ENCODE assay signal across 1 cellular context in the genomic region with DNA sequence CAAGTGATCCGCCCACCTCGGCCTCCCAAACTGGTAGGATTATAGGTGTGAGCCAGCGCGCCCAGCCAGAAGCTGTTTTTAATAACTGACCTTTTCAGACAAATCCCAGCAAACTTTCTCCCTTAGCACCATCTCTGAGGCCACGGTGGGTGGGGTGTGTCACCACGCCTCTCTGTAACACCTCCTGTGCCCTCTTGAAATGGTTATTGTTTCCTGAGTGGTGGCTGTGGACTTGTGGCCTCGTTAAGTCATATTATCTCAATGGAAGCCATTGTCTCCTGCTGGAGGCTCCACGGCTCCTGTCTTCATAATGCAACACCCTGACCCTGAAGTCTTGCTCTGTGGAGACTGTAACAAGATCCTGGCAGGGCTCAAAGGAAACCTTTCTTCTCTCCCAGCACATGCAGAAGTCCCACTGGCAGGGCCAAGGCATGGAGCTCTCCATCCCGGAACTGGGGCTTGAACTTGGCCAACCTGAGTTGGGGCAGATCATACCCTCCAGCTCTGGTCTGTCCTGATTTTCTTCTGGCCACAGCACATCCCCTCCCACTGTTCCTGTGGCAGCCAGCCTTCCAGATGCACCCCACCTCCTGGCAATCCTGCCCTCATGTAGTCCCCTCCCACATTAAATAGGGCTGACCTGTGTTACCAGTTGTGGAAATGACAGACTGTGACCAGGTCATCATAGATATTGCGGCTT.
TF ChIP-seq lines count a peak whose summit lies in the region.

No MANE protein-coding gene starts in this region.

TF ChIP-seq in HepG2, 621 proteins besides CTCF, POLR2A, EP300 and RAD21 (continued from another document and continues in another):
- TF ChIP-seq, protein P1, sequence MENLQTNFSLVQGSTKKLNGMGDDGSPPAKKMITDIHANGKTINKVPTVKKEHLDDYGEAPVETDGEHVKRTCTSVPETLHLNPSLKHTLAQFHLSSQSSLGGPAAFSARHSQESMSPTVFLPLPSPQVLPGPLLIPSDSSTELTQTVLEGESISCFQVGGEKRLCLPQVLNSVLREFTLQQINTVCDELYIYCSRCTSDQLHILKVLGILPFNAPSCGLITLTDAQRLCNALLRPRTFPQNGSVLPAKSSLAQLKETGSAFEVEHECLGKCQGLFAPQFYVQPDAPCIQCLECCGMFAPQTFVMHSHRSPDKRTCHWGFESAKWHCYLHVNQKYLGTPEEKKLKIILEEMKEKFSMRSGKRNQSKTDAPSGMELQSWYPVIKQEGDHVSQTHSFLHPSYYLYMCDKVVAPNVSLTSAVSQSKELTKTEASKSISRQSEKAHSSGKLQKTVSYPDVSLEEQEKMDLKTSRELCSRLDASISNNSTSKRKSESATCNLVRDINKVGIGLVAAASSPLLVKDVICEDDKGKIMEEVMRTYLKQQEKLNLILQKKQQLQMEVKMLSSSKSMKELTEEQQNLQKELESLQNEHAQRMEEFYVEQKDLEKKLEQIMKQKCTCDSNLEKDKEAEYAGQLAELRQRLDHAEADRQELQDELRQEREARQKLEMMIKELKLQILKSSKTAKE (CRISPR knock-in tag; IDR thresholded peaks at IDR 0.05; ENCODE audit: borderline replicate concordance), result peak; percentile 55; the same call in 1 of the 2 replicates
- TF ChIP-seq, protein P2, sequence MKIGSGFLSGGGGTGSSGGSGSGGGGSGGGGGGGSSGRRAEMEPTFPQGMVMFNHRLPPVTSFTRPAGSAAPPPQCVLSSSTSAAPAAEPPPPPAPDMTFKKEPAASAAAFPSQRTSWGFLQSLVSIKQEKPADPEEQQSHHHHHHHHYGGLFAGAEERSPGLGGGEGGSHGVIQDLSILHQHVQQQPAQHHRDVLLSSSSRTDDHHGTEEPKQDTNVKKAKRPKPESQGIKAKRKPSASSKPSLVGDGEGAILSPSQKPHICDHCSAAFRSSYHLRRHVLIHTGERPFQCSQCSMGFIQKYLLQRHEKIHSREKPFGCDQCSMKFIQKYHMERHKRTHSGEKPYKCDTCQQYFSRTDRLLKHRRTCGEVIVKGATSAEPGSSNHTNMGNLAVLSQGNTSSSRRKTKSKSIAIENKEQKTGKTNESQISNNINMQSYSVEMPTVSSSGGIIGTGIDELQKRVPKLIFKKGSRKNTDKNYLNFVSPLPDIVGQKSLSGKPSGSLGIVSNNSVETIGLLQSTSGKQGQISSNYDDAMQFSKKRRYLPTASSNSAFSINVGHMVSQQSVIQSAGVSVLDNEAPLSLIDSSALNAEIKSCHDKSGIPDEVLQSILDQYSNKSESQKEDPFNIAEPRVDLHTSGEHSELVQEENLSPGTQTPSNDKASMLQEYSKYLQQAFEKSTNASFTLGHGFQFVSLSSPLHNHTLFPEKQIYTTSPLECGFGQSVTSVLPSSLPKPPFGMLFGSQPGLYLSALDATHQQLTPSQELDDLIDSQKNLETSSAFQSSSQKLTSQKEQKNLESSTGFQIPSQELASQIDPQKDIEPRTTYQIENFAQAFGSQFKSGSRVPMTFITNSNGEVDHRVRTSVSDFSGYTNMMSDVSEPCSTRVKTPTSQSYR (CRISPR knock-in tag; IDR thresholded peaks at IDR 0.05; ENCODE audit: borderline replicate concordance), result no peak
- TF ChIP-seq, protein P3, sequence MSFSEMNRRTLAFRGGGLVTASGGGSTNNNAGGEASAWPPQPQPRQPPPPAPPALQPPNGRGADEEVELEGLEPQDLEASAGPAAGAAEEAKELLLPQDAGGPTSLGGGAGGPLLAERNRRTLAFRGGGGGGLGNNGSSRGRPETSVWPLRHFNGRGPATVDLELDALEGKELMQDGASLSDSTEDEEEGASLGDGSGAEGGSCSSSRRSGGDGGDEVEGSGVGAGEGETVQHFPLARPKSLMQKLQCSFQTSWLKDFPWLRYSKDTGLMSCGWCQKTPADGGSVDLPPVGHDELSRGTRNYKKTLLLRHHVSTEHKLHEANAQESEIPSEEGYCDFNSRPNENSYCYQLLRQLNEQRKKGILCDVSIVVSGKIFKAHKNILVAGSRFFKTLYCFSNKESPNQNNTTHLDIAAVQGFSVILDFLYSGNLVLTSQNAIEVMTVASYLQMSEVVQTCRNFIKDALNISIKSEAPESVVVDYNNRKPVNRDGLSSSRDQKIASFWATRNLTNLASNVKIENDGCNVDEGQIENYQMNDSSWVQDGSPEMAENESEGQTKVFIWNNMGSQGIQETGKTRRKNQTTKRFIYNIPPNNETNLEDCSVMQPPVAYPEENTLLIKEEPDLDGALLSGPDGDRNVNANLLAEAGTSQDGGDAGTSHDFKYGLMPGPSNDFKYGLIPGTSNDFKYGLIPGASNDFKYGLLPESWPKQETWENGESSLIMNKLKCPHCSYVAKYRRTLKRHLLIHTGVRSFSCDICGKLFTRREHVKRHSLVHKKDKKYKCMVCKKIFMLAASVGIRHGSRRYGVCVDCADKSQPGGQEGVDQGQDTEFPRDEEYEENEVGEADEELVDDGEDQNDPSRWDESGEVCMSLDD (CRISPR knock-in tag; IDR thresholded peaks at IDR 0.05; ENCODE audit: borderline replicate concordance), result no peak
- TF ChIP-seq, protein P4, sequence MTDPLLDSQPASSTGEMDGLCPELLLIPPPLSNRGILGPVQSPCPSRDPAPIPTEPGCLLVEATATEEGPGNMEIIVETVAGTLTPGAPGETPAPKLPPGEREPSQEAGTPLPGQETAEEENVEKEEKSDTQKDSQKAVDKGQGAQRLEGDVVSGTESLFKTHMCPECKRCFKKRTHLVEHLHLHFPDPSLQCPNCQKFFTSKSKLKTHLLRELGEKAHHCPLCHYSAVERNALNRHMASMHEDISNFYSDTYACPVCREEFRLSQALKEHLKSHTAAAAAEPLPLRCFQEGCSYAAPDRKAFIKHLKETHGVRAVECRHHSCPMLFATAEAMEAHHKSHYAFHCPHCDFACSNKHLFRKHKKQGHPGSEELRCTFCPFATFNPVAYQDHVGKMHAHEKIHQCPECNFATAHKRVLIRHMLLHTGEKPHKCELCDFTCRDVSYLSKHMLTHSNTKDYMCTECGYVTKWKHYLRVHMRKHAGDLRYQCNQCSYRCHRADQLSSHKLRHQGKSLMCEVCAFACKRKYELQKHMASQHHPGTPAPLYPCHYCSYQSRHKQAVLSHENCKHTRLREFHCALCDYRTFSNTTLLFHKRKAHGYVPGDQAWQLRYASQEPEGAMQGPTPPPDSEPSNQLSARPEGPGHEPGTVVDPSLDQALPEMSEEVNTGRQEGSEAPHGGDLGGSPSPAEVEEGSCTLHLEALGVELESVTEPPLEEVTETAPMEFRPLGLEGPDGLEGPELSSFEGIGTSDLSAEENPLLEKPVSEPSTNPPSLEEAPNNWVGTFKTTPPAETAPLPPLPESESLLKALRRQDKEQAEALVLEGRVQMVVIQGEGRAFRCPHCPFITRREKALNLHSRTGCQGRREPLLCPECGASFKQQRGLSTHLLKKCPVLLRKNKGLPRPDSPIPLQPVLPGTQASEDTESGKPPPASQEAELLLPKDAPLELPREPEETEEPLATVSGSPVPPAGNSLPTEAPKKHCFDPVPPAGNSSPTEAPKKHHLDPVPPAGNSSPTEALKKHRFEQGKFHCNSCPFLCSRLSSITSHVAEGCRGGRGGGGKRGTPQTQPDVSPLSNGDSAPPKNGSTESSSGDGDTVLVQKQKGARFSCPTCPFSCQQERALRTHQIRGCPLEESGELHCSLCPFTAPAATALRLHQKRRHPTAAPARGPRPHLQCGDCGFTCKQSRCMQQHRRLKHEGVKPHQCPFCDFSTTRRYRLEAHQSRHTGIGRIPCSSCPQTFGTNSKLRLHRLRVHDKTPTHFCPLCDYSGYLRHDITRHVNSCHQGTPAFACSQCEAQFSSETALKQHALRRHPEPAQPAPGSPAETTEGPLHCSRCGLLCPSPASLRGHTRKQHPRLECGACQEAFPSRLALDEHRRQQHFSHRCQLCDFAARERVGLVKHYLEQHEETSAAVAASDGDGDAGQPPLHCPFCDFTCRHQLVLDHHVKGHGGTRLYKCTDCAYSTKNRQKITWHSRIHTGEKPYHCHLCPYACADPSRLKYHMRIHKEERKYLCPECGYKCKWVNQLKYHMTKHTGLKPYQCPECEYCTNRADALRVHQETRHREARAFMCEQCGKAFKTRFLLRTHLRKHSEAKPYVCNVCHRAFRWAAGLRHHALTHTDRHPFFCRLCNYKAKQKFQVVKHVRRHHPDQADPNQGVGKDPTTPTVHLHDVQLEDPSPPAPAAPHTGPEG (CRISPR knock-in tag; IDR thresholded peaks at IDR 0.05), result no peak
- TF ChIP-seq RFXANK (CRISPR knock-in tag; IDR thresholded peaks at IDR 0.05) (no peak), ZNF616 (CRISPR knock-in tag; IDR thresholded peaks at IDR 0.05; ENCODE audit: low read depth) (no peak), ZNF564 (CRISPR knock-in tag; IDR thresholded peaks at IDR 0.05) (peak; percentile 42; the same call in 1 of the 2 replicates), SOX6 (IDR thresholded peaks at IDR 0.05) (no peak), SOX6 (CRISPR knock-in tag; IDR thresholded peaks at IDR 0.05) (peak; percentile 98), ZNF382 (CRISPR knock-in tag; IDR thresholded peaks at IDR 0.05; ENCODE audit: borderline replicate concordance) (no peak), ZNF605 (CRISPR knock-in tag; IDR thresholded peaks at IDR 0.05) (peak; percentile 77; the same call in 1 of the 2 replicates), ZNF335 (CRISPR knock-in tag; IDR thresholded peaks at IDR 0.05) (no peak), ZFYVE20 (CRISPR knock-in tag; IDR thresholded peaks at IDR 0.05; ENCODE audit: borderline replicate concordance, low read depth) (no peak), FOXC1 (CRISPR knock-in tag; IDR thresholded peaks at IDR 0.05; ENCODE audit: borderline replicate concordance) (no peak), NFKB2 (CRISPR knock-in tag; IDR thresholded peaks at IDR 0.05; ENCODE audit: borderline replicate concordance) (no peak; the same call in 1 of the 2 replicates), ARNT (IDR thresholded peaks at IDR 0.05) (no peak), RORA (CRISPR knock-in tag; IDR thresholded peaks at IDR 0.05) (no peak), TCF7 (IDR thresholded peaks at IDR 0.05; ENCODE audit: low read depth) (peak; percentile 62), ZNF282 (IDR thresholded peaks at IDR 0.05; ENCODE audit: partially characterized antibody) (no peak), IKZF1 (IDR thresholded peaks at IDR 0.05) (no peak), ZNF543 (CRISPR knock-in tag; IDR thresholded peaks at IDR 0.05) (no peak), NFKBIZ (CRISPR knock-in tag; IDR thresholded peaks at IDR 0.05) (0 out of 2 replicates have a peak, but pooled peaks have one; percentile 17), RCOR2 (CRISPR knock-in tag; IDR thresholded peaks at IDR 0.05) (peak; percentile 82), HNRNPK (IDR thresholded peaks at IDR 0.05; ENCODE audit: low read depth, low read length, poor library complexity, severe bottlenecking) (no peak), ZNF235 (CRISPR knock-in tag; IDR thresholded peaks at IDR 0.05; ENCODE audit: borderline replicate concordance) (no peak), ETV5 (CRISPR knock-in tag; IDR thresholded peaks at IDR 0.05; ENCODE audit: borderline replicate concordance) (peak; percentile 75; the same call in 1 of the 2 replicates), SOX13 (IDR thresholded peaks at IDR 0.05) (peak; percentile 97), SOX13 (CRISPR knock-in tag; conservative IDR thresholded peaks at IDR 0.05 in 1 of 2, IDR thresholded peaks at IDR 0.05 in 1 of 2) (peak in 1 of 2 experiments; percentile 99; a peak in 2 of 4 replicates), FOXP1 (IDR thresholded peaks at IDR 0.05) (no peak), FOXP1 (CRISPR knock-in tag; IDR thresholded peaks at IDR 0.05) (peak; percentile 51; the same call in 1 of the 2 replicates), POLR2AphosphoS2 (IDR thresholded peaks at IDR 0.05; ENCODE audit: low read depth, low read length) (no peak)
- TF ChIP-seq, protein P5, sequence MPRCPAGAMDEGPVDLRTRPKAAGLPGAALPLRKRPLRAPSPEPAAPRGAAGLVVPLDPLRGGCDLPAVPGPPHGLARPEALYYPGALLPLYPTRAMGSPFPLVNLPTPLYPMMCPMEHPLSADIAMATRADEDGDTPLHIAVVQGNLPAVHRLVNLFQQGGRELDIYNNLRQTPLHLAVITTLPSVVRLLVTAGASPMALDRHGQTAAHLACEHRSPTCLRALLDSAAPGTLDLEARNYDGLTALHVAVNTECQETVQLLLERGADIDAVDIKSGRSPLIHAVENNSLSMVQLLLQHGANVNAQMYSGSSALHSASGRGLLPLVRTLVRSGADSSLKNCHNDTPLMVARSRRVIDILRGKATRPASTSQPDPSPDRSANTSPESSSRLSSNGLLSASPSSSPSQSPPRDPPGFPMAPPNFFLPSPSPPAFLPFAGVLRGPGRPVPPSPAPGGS (CRISPR knock-in tag; IDR thresholded peaks at IDR 0.05), result no peak
- TF ChIP-seq, protein P6, sequence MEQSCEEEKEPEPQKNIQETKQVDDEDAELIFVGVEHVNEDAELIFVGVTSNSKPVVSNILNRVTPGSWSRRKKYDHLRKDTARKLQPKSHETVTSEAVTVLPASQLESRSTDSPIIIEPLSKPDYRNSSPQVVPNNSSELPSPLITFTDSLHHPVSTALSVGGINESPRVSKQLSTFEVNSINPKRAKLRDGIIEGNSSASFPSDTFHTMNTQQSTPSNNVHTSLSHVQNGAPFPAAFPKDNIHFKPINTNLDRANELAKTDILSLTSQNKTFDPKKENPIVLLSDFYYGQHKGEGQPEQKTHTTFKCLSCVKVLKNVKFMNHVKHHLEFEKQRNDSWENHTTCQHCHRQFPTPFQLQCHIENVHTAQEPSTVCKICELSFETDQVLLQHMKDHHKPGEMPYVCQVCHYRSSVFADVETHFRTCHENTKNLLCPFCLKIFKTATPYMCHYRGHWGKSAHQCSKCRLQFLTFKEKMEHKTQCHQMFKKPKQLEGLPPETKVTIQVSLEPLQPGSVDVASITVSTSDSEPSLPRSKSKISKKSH (CRISPR knock-in tag; IDR thresholded peaks at IDR 0.05; ENCODE audit: borderline replicate concordance), result no peak
- TF ChIP-seq, protein P7, sequence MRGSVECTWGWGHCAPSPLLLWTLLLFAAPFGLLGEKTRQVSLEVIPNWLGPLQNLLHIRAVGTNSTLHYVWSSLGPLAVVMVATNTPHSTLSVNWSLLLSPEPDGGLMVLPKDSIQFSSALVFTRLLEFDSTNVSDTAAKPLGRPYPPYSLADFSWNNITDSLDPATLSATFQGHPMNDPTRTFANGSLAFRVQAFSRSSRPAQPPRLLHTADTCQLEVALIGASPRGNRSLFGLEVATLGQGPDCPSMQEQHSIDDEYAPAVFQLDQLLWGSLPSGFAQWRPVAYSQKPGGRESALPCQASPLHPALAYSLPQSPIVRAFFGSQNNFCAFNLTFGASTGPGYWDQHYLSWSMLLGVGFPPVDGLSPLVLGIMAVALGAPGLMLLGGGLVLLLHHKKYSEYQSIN (CRISPR knock-in tag; IDR thresholded peaks at IDR 0.05; ENCODE audit: borderline replicate concordance), result no peak
- TF ChIP-seq, protein P8, sequence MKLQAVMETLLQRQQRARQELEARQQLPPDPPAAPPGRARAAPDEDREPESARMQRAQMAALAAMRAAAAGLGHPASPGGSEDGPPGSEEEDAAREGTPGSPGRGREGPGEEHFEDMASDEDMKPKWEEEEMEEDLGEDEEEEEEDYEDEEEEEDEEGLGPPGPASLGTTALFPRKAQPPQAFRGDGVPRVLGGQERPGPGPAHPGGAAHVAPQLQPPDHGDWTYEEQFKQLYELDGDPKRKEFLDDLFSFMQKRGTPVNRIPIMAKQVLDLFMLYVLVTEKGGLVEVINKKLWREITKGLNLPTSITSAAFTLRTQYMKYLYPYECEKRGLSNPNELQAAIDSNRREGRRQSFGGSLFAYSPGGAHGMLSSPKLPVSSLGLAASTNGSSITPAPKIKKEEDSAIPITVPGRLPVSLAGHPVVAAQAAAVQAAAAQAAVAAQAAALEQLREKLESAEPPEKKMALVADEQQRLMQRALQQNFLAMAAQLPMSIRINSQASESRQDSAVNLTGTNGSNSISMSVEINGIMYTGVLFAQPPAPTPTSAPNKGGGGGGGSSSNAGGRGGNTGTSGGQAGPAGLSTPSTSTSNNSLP (IDR thresholded peaks at IDR 0.05; ENCODE audit: low read depth, low read length), result no peak
- TF ChIP-seq, protein P9, sequence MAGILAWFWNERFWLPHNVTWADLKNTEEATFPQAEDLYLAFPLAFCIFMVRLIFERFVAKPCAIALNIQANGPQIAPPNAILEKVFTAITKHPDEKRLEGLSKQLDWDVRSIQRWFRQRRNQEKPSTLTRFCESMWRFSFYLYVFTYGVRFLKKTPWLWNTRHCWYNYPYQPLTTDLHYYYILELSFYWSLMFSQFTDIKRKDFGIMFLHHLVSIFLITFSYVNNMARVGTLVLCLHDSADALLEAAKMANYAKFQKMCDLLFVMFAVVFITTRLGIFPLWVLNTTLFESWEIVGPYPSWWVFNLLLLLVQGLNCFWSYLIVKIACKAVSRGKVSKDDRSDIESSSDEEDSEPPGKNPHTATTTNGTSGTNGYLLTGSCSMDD (CRISPR knock-in tag; IDR thresholded peaks at IDR 0.05), result no peak
